ENCODE assay signal across 8 cellular contexts in the genomic region with DNA sequence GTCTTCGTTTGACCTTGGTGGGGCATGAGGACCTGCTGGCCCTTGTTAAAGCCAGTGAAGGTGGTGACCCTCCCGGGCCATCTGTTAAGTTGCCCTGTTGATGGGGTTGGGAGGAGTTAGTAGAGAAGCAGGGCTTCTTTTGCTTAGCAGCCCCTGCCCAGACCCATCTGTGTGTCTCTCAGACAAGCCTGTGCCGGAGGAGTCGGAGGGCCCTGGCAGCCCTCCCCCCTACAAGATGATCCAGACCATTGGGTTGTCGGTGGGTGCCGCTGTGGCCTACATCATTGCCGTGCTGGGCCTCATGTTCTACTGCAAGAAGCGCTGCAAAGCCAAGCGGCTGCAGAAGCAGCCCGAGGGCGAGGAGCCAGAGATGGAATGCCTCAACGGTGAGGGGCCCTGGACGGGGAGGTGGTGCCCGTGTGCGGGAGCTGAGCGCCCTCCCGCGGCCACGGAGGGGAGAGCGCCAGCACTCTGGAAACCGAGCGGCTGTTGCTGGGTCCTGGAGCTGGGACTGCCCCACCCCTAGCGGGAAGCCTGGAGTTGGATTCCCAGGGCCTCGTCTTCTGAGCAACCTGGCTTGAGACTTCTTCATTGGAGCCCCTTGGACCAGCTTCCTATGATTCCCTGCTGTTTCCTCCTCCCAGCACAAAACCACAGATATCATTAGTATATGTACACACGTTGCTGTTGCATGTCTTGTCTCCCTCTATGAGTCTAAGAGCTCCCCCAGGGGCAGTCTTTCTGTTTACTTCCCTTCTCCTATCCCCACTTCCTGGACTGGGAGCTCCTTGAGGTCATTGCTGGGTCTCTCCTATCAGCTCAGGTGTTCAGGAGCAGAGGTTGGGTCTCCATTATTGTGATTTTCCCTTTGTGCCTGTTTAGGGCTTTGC. TPM values are rescaled to one million over a fixed set of nuclear protein-coding genes. Genes with fewer than 3 reads are reported as not detected.
A peak's percentile ranks its signal among the peaks of the same experiment; 100 is the strongest.
DNase-seq lines count a peak whose midpoint lies in the region; ATAC-seq and TF ChIP-seq lines count a peak whose summit lies in the region.

No MANE protein-coding gene starts in this region.

- ATAC-seq in GM19025 (IDR thresholded peaks at IDR 0.05; ENCODE audit: low read depth, unreplicated experiment), result peak; percentile 73

- no peaks in the 10 kb centered on the region for H3K9me3 ChIP-seq in KOPT-K1 (ENCODE audit: insufficient read depth, low read length, poor library complexity, severe bottlenecking)

- H3K36me3 ChIP-seq in ACC112 (ENCODE audit: insufficient read depth, low read length), result no peaks in the 10 kb centered on the region
- H3K36me3 ChIP-seq in KOPT-K1 (ENCODE audit: insufficient read depth, low read length), result peaks cover 46% of the 10 kb centered on the region

- no peaks in the 10 kb centered on the region for H3K27me3 Mint-ChIP-seq in neural crest cell (ENCODE audit: low read depth)
- no peaks in the 10 kb centered on the region for H3K27me3 Mint-ChIP-seq in stimulated activated naive CD8-positive, alpha-beta T cell treated with anti-CD3 and anti-CD28 coated beads, Interleukin-15, Interleukin-2, amounts not matched to agents 100 ng/mL and 50 ng/mL, for 24 hours

- no peak overlapping the region for H3K27ac ChIP-seq in ACC112 (ENCODE audit: low read depth, low read length)
- H3K27ac ChIP-seq in KOPT-K1 (ENCODE audit: low read depth, low read length, poor library complexity, severe bottlenecking), result peak overlapping the region; percentile 100

- no peaks in the 10 kb centered on the region for H3K27me3 ChIP-seq in ACC112 (ENCODE audit: insufficient read depth, low read length)

- peak overlapping the region; percentile 52 for H2AFZ ChIP-seq in ACC112 (ENCODE audit: low read length, unreplicated experiment)

- H3K79me2 ChIP-seq in ACC112 (ENCODE audit: control insufficient read depth, insufficient read depth, low read length, unreplicated experiment), result no peaks in the 10 kb centered on the region

- no peak overlapping the region for H3K4me3 ChIP-seq in ACC112 (ENCODE audit: low read depth, low read length)

- peaks cover 8% of the 10 kb centered on the region for H3K4me1 ChIP-seq in ACC112 (ENCODE audit: control insufficient read depth, insufficient read depth, low read length, unreplicated experiment)

- no peak overlapping the region for H3K4me3 Mint-ChIP-seq in neural crest cell
- peak overlapping the region; percentile 15 for H3K4me3 Mint-ChIP-seq in stimulated activated naive CD8-positive, alpha-beta T cell treated with anti-CD3 and anti-CD28 coated beads, Interleukin-15, Interleukin-2, amounts not matched to agents 100 ng/mL and 50 ng/mL, for 24 hours

- TF ChIP-seq CTCF in neural crest cell (conservative IDR thresholded peaks at IDR 0.05), result peak; percentile 99

- peak overlapping the region; percentile 82 for H3K27ac Mint-ChIP-seq in neural crest cell (ENCODE audit: unreplicated experiment)
- H3K27ac Mint-ChIP-seq in stimulated activated naive CD8-positive, alpha-beta T cell treated with anti-CD3 and anti-CD28 coated beads, Interleukin-15, Interleukin-2, amounts not matched to agents 100 ng/mL and 50 ng/mL, for 24 hours, result peak overlapping the region; percentile 87

- no peaks in the 10 kb centered on the region for H3K9me3 Mint-ChIP-seq in neural crest cell
- H3K9me3 Mint-ChIP-seq in stimulated activated naive CD8-positive, alpha-beta T cell treated with anti-CD3 and anti-CD28 coated beads, Interleukin-15, Interleukin-2, amounts not matched to agents 100 ng/mL and 50 ng/mL, for 24 hours, result no peaks in the 10 kb centered on the region

- H3K4me1 Mint-ChIP-seq in neural crest cell, result peaks cover 11% of the 10 kb centered on the region
- peaks cover 25% of the 10 kb centered on the region for H3K4me1 Mint-ChIP-seq in stimulated activated naive CD8-positive, alpha-beta T cell treated with anti-CD3 and anti-CD28 coated beads, Interleukin-15, Interleukin-2, amounts not matched to agents 100 ng/mL and 50 ng/mL, for 24 hours (ENCODE audit: low read depth)

- DNase-seq in RPMI7951 (ENCODE audit: low read depth) (peak; percentile 87), fibroblast of the conjunctiva (ENCODE audit: low read depth) (peak; percentile 89), neural crest cell (ENCODE audit: low read depth, low spot score) (peak; percentile 87)
- DNase-seq in activated T-helper 9 cell treated with anti-CD3 and anti-CD28 coated beads, Interleukin-2, amount 50 U/mL, for 16 hours (ENCODE audit: low read depth), result peak; percentile 64

- no peaks in the 10 kb centered on the region for H3K36me3 Mint-ChIP-seq in neural crest cell (ENCODE audit: low read depth)
- H3K36me3 Mint-ChIP-seq in stimulated activated naive CD8-positive, alpha-beta T cell treated with anti-CD3 and anti-CD28 coated beads, Interleukin-15, Interleukin-2, amounts not matched to agents 100 ng/mL and 50 ng/mL, for 24 hours (ENCODE audit: low read depth), result no peaks in the 10 kb centered on the region

RNA-seq across cellular contexts. Expression of gene SRF, which starts 27.6 kb away (rescaled TPM):
- total RNA-seq in RPMI7951 (2014; rRNA removed; shearing (Covaris generic)), result 10.7 and 16.7 TPM in 2 replicates
- total RNA-seq in neural crest cell, result 37.5 and 37.8 TPM in 2 replicates

RNA-seq across cellular contexts. Expression of gene CUL9, which starts 38.5 kb away (rescaled TPM):
- total RNA-seq in RPMI7951 (2014; rRNA removed; shearing (Covaris generic)), result 6.6 and 9.9 TPM in 2 replicates
- 37.2 and 37.5 TPM in 2 replicates for total RNA-seq in neural crest cell
